ENCODE assay signal across 8 cellular contexts in genomic region chr6:131924881-131925474, GRCh38. TPM values are rescaled to one million over a fixed set of nuclear protein-coding genes. Genes with fewer than 3 reads are reported as not detected.
DNase-seq lines count a peak whose midpoint lies in the region; ATAC-seq, FAIRE-seq and TF ChIP-seq lines count a peak whose summit lies in the region.

No MANE protein-coding gene starts in this region.

- POLR2A ChIA-PET in RWPE1 (lab: Yijun Ruan, JAX; ENCODE audit: low non-redundant PET) = no interaction called here
- POLR2A ChIA-PET in CD4-positive, alpha-beta memory T cell (lab: Charles Lee; ENCODE audit: partially characterized antibody) = no interaction called here

- no peak overlapping the region for H3K4me3 Mint-ChIP-seq in stimulated activated naive B cell treated with anti-CD40 and anti-IgM and Interleukin-4, amounts not matched to agents 10 μg/mL and 1 μg/mL and 100 μg/mL, for 72 hours
- H3K4me3 Mint-ChIP-seq in CD4-positive, alpha-beta memory T cell = no peak overlapping the region

- H3K27ac ChIP-seq in ACC112 (ENCODE audit: low read depth, low read length) (peak overlapping the region; percentile 25; the same call in 1 of the 2 replicates), RWPE1 (no peak overlapping the region)
- H3K27ac ChIP-seq in CD4-positive, alpha-beta memory T cell (ENCODE audit: low read depth, low read length) = no peak overlapping the region

- no peak for TF ChIP-seq POLR2A in lower leg skin (IDR thresholded peaks at IDR 0.05)

- peak; percentile 42 for DNase-seq in H7
- DNase-seq in RWPE1 (ENCODE audit: low spot score) = peak; percentile 34
- DNase-seq in frontal cortex (ENCODE audit: low spot score in 2 of 2) = peak in 1 of 2 donors; percentile 53
- DNase-seq in stimulated activated naive B cell treated with anti-CD40 and anti-IgM and Interleukin-4, amounts not matched to agents 10 μg/mL and 1 μg/mL and 100 μg/mL, for 72 hours = no peak
- no peak for DNase-seq in lower leg skin (ENCODE audit: low spot score in 2 of 2)
- DNase-seq in CD4-positive, alpha-beta memory T cell = no peak

- FAIRE-seq in frontal cortex (lab: Jason Lieb, UNC) = peak; percentile 68

- no peaks in the 10 kb centered on the region for H3K79me2 ChIP-seq in ACC112 (ENCODE audit: control insufficient read depth, insufficient read depth, low read length, unreplicated experiment)

- H3K27ac Mint-ChIP-seq in stimulated activated naive B cell treated with anti-CD40 and anti-IgM and Interleukin-4, amounts not matched to agents 10 μg/mL and 1 μg/mL and 100 μg/mL, for 72 hours = no peak overlapping the region
- H3K27ac Mint-ChIP-seq in CD4-positive, alpha-beta memory T cell = no peak overlapping the region

- WGBS in lower leg skin, 2 donors = 18 to 22% methylated on average over 4 of the region's 4 CpGs

- H3K27me3 Mint-ChIP-seq in stimulated activated naive B cell treated with anti-CD40 and anti-IgM and Interleukin-4, amounts not matched to agents 10 μg/mL and 1 μg/mL and 100 μg/mL, for 72 hours = peaks cover under 1 to 4% of the 10 kb centered on the region in 2 donors
- H3K27me3 Mint-ChIP-seq in CD4-positive, alpha-beta memory T cell = peaks cover 0 to 11% of the 10 kb centered on the region in 2 donors

- peak overlapping the region; percentile 46; the same call in 1 of the 2 replicates for H3K4me3 ChIP-seq in ACC112 (ENCODE audit: low read depth, low read length)
- no peak overlapping the region for H3K4me3 ChIP-seq in H7 (ENCODE audit: insufficient read depth, low read depth, low read length)
- H3K4me3 ChIP-seq in lower leg skin (ENCODE audit: low read depth, poor library complexity, severe bottlenecking) = no peak overlapping the region
- H3K4me3 ChIP-seq in CD4-positive, alpha-beta memory T cell (ENCODE audit: low read length in 2 of 2) = no peak overlapping the region

- peak overlapping the region; percentile 91 for H2AFZ ChIP-seq in ACC112 (ENCODE audit: low read length, unreplicated experiment)

- TF ChIP-seq CTCF in RWPE1 (conservative IDR thresholded peaks at IDR 0.05; ENCODE audit: low read depth) = peak; percentile 65
- TF ChIP-seq CTCF in lower leg skin (IDR thresholded peaks at IDR 0.05) = no peak

- intact Hi-C loops in lower leg skin (cut with DNase I; ENCODE audit: low total_unique reads) = loop anchor here (10.0 kb wide), 2 partner anchors 300 to 340 kb away; no protein-coding TSS in a partner anchor
- intact Hi-C loops in CD4-positive, alpha-beta memory T cell (cut with micrococcal nuclease) = no loop called here

- peak; percentile 54 for ATAC-seq in stimulated activated naive B cell treated with anti-CD40 and anti-IgM and Interleukin-4, amounts not matched to agents 10 μg/mL and 1 μg/mL and 100 μg/mL, for 72 hours (replicated peaks)
- ATAC-seq in HG02884 (IDR thresholded peaks at IDR 0.05; ENCODE audit: unreplicated experiment) = no peak

- H3K9me3 Mint-ChIP-seq in stimulated activated naive B cell treated with anti-CD40 and anti-IgM and Interleukin-4, amounts not matched to agents 10 μg/mL and 1 μg/mL and 100 μg/mL, for 72 hours = peaks cover 4 to 6% of the 10 kb centered on the region in 2 donors
- peaks cover 0 to 29% (median 14%) of the 10 kb centered on the region in 8 donors for H3K9me3 Mint-ChIP-seq in CD4-positive, alpha-beta memory T cell

- peaks cover 0 to 5% of the 10 kb centered on the region in 2 donors for H3K4me1 Mint-ChIP-seq in stimulated activated naive B cell treated with anti-CD40 and anti-IgM and Interleukin-4, amounts not matched to agents 10 μg/mL and 1 μg/mL and 100 μg/mL, for 72 hours
- no peaks in the 10 kb centered on the region for H3K4me1 Mint-ChIP-seq in CD4-positive, alpha-beta memory T cell

- peaks cover 0 to 5% of the 10 kb centered on the region in 2 donors for H3K36me3 Mint-ChIP-seq in stimulated activated naive B cell treated with anti-CD40 and anti-IgM and Interleukin-4, amounts not matched to agents 10 μg/mL and 1 μg/mL and 100 μg/mL, for 72 hours
- no peaks in the 10 kb centered on the region for H3K36me3 Mint-ChIP-seq in CD4-positive, alpha-beta memory T cell

- H3K27me3 ChIP-seq in ACC112 (ENCODE audit: insufficient read depth, low read length) = no peaks in the 10 kb centered on the region
- no peaks in the 10 kb centered on the region for H3K27me3 ChIP-seq in H7 (ENCODE audit: control insufficient read depth, insufficient read depth, low read length)
- no peaks in the 10 kb centered on the region for H3K27me3 ChIP-seq in CD4-positive, alpha-beta memory T cell (ENCODE audit: insufficient read depth, low read length)

- CTCF ChIA-PET in RWPE1 (lab: Yijun Ruan, JAX) = interaction anchor here (0.6 to 3.4 kb wide), 25 partner anchors 9 to 1770 kb away, joined by 3 to 25 read pairs (median 4); partner anchors contain the start of gene CCN2
- CTCF ChIA-PET in CD4-positive, alpha-beta memory T cell (lab: Charles Lee; ENCODE audit: partially characterized antibody) = interaction anchor here (1.1 to 3.7 kb wide), 3 partner anchors 10 to 363 kb away, joined by 3 to 26 read pairs (median 3); no protein-coding TSS in a partner anchor

- no peaks in the 10 kb centered on the region for H3K9me3 ChIP-seq in CD4-positive, alpha-beta memory T cell (ENCODE audit: control insufficient read depth in 1 of 2, low read length in 2 of 2)

- H3K36me3 ChIP-seq in ACC112 (ENCODE audit: insufficient read depth, low read length) = no peaks in the 10 kb centered on the region
- H3K36me3 ChIP-seq in H7 (replicated peaks; ENCODE audit: control insufficient read depth, insufficient read depth, low read length) = no peaks in the 10 kb centered on the region
- H3K36me3 ChIP-seq in CD4-positive, alpha-beta memory T cell (ENCODE audit: insufficient read depth, low read length) = no peaks in the 10 kb centered on the region

- H3K4me1 ChIP-seq in ACC112 (ENCODE audit: control insufficient read depth, insufficient read depth, low read length, unreplicated experiment) = peaks cover 16% of the 10 kb centered on the region
- no peaks in the 10 kb centered on the region for H3K4me1 ChIP-seq in CD4-positive, alpha-beta memory T cell (ENCODE audit: insufficient read depth, low read length)

RNA-seq across cellular contexts. Expression of gene CCN2, which starts 26.2 kb away (rescaled TPM):
- total RNA-seq in H7 (2014; rRNA removed; shearing (Covaris generic)) = 5.8 and 8.3 TPM in 2 replicates
- total RNA-seq in frontal cortex = 4.1 TPM
- 100 to 1,000 TPM in 2 of 4 donors, 10 to 100 TPM in 2; 52.8 to 146 (median 92.4) TPM for total RNA-seq in lower leg skin
- not detected for total RNA-seq in CD4-positive, alpha-beta memory T cell
- not detected for polyA plus RNA-seq in CD4-positive, alpha-beta memory T cell

Comparison
In these comparisons a context has a peak if more than half of its experiments do, and no peak if none do; other contexts are left out.
1. DNase-seq: peak in H7 (single experiment) and RWPE1 (single experiment); none in stimulated activated naive B cell treated with anti-CD40 and anti-IgM and Interleukin-4, amounts not matched to agents 10 μg/mL and 1 μg/mL and 100 μg/mL, for 72 hours (single experiment), lower leg skin (0 of 2) and CD4-positive, alpha-beta memory T cell (0 of 5).